21 cellular contexts compared by ENCODE assay signal in genomic region chr15:80891006-80891405, GRCh38.
DNase-seq lines count a peak whose midpoint lies in the region; ATAC-seq and TF ChIP-seq lines count a peak whose summit lies in the region.
"Had no signal": no experiment of that assay in that cellular context is flagged by ENCODE, and none has a peak within 500 bp of the region (broad histone marks: within the 10 kb centered on the region; RNA-seq: fewer than 3 reads in every experiment).

No MANE protein-coding gene starts in this region.

- peaks cover 3% of the 10 kb centered on the region for H3K9me3 ChIP-seq in trophoblast cell (ENCODE audit: insufficient read depth, low read depth, low read length)

- POLR2A ChIA-PET in T-cell (lab: Charles Lee) = no interaction called here

- no peak overlapping the region for H3K4ac ChIP-seq in trophoblast cell (ENCODE audit: low read depth, low read length)

- ATAC-seq in T-cell (replicated peaks in 1 of 4) (no peak), HG03342 (IDR thresholded peaks at IDR 0.05; ENCODE audit: unreplicated experiment) (no peak)
- ATAC-seq: GM12878, HepG2, K562 had no signal

- H3K23ac ChIP-seq in trophoblast cell (ENCODE audit: low read length) = no peak overlapping the region

- no peak overlapping the region for H2BK120ac ChIP-seq in trophoblast cell (ENCODE audit: insufficient read depth, low read length, poor library complexity)

- H3K14ac ChIP-seq in trophoblast cell (ENCODE audit: low read length) = no peak overlapping the region

- H3K4me3 Mint-ChIP-seq in T-cell = no peak overlapping the region
- H3K4me3 Mint-ChIP-seq: CD4-positive, alpha-beta T cell had no signal

- TF ChIP-seq CTCF in fibroblast of the aortic adventitia (IDR thresholded peaks at IDR 0.05; ENCODE audit: insufficient read depth, low read length) = no peak

- H3K36me3 Mint-ChIP-seq in T-cell = peaks cover 24% of the 10 kb centered on the region

- peak; percentile 39 for DNase-seq in EH (ENCODE audit: low read depth)
- DNase-seq in LHCN-M2 (ENCODE audit: low read depth) = peak; percentile 25
- DNase-seq in fibroblast of the aortic adventitia (ENCODE audit: low read depth) = peak; percentile 71
- no peak for DNase-seq in trophoblast cell
- no peak for DNase-seq in stimulated activated CD4-positive, alpha-beta T cell treated with anti-CD3 and anti-CD28 coated beads, Interleukin-4, amount 100 ng/mL, for 24 hours
- no peak for DNase-seq in T-cell
- DNase-seq: AML-193; CD4-positive, alpha-beta T cell; GOT3; Kasumi-1; MG63; NCI-H1694; NCI-H2029 treated with DMSO at 0.1 percent for 48 hours; NCI-H526 treated with DMSO at 0.1 percent for 48 hours; RPMI8226; SHP77 had no signal

- no peak overlapping the region for H4K91ac ChIP-seq in trophoblast cell (ENCODE audit: low read depth, low read length)

- no peak overlapping the region for H4K12ac ChIP-seq in trophoblast cell (ENCODE audit: low read depth, low read length)

- no peak overlapping the region for H4K8ac ChIP-seq in trophoblast cell (ENCODE audit: low read depth, low read length)

- H3K9ac ChIP-seq in trophoblast cell (ENCODE audit: low read length) = no peak overlapping the region
- H3K9ac ChIP-seq: BLaER1 treated with 17β-estradiol and CSF1 and Interleukin-3, amounts not matched to agents 10 nM and 100 nM had no signal

- no peak overlapping the region for H2BK5ac ChIP-seq in trophoblast cell (ENCODE audit: low read depth, low read length, poor library complexity)

- no peak overlapping the region for H3K4me3 ChIP-seq in fibroblast of the aortic adventitia (ENCODE audit: low read depth, low read length)
- H3K4me3 ChIP-seq in trophoblast cell (ENCODE audit: low read depth, low read length) = no peak overlapping the region
- H3K4me3 ChIP-seq: BLaER1 treated with 17β-estradiol and CSF1 and Interleukin-3, amounts not matched to agents 10 nM and 100 nM; GM12878; K562; MG63 had no signal

- no peak overlapping the region for H3K4me2 ChIP-seq in trophoblast cell (ENCODE audit: low read length)

- H3K9me3 Mint-ChIP-seq in T-cell = peaks cover 0 to 2% (median 1%) of the 10 kb centered on the region in 3 donors

- no peak overlapping the region for H2AFZ ChIP-seq in trophoblast cell (ENCODE audit: insufficient read depth, low read length, poor library complexity)

- no peaks in the 10 kb centered on the region for H3K79me2 ChIP-seq in trophoblast cell (ENCODE audit: control insufficient read depth, insufficient read depth, low read length, poor library complexity)

- no peak overlapping the region for H2BK12ac ChIP-seq in trophoblast cell (ENCODE audit: low read length)

- H3K27ac ChIP-seq in trophoblast cell (ENCODE audit: low read depth, low read length) = peak overlapping the region; percentile 30
- H3K27ac ChIP-seq: BLaER1 treated with 17β-estradiol and CSF1 and Interleukin-3, amounts not matched to agents 10 nM and 100 nM had no signal

- no peaks in the 10 kb centered on the region for H3K27me3 Mint-ChIP-seq in T-cell
- H3K27me3 Mint-ChIP-seq: CD4-positive, alpha-beta T cell had no signal

- no peaks in the 10 kb centered on the region for H3K79me1 ChIP-seq in trophoblast cell (ENCODE audit: low read length)

- peaks cover 0 to 13% (median 11%) of the 10 kb centered on the region in 3 donors for H3K4me1 Mint-ChIP-seq in T-cell

- CTCF ChIA-PET in T-cell (lab: Charles Lee) = no interaction called here

- no peak overlapping the region for H3K18ac ChIP-seq in trophoblast cell (ENCODE audit: low read length)

- peaks cover 0 to 6% of the 10 kb centered on the region in 2 experiments for H3K4me1 ChIP-seq in trophoblast cell (ENCODE audit: control insufficient read depth in 1 of 2, insufficient read depth in 2 of 2, low read length in 2 of 2)

- peaks cover 7 to 9% of the 10 kb centered on the region in 2 experiments for H3K36me3 ChIP-seq in trophoblast cell (ENCODE audit: control insufficient read depth in 1 of 2, insufficient read depth in 2 of 2, low read length in 2 of 2)

- H3K27ac Mint-ChIP-seq in T-cell = no peak overlapping the region
- H3K27ac Mint-ChIP-seq: CD4-positive, alpha-beta T cell had no signal

- H2AK5ac ChIP-seq in trophoblast cell (ENCODE audit: low read length) = no peak overlapping the region

- H3K27me3 ChIP-seq in trophoblast cell (ENCODE audit: insufficient read depth, low read length) = no peaks in the 10 kb centered on the region
- H3K27me3 ChIP-seq: BLaER1 treated with 17β-estradiol and CSF1 and Interleukin-3, amounts not matched to agents 10 nM and 100 nM; MG63 had no signal

Comparison
In these comparisons a context has a peak if more than half of its experiments do, and no peak if none do; other contexts are left out.
1. DNase-seq: peak in EH (single experiment), LHCN-M2 (single experiment) and fibroblast of the aortic adventitia (single experiment); none in trophoblast cell (0 of 2), stimulated activated CD4-positive, alpha-beta T cell treated with anti-CD3 and anti-CD28 coated beads, Interleukin-4, amount 100 ng/mL, for 24 hours (single experiment) and T-cell (0 of 34).